ENCODE assay signal across 8 cellular contexts in genomic region chr1:7703321-7704213, GRCh38.
DNase-seq lines count a peak whose midpoint lies in the region; ATAC-seq and TF ChIP-seq lines count a peak whose summit lies in the region.

No MANE protein-coding gene starts in this region.

- DNase-seq in Daoy (ENCODE audit: low read depth) (peak; percentile 40), NCI-H2227 (lab: John Stamatoyannopoulos, UW; ENCODE audit: unreplicated experiment) (peak; percentile 84), cerebellar cortex (ENCODE audit: low spot score) (peak; percentile 35), nephron progenitor cell (peak; percentile 70), foreskin fibroblast (no peak), PC-3 (no peak)

- H3K4me1 Mint-ChIP-seq in nephron progenitor cell: peaks cover 13% of the 10 kb centered on the region

- H3K4me2 ChIP-seq in PC-3 (ENCODE audit: low read length): no peak overlapping the region

- H3K4me1 ChIP-seq in PC-3 (ENCODE audit: insufficient read depth, low read length): peaks cover 3% of the 10 kb centered on the region; the same call in 1 of the 2 replicates

- H3K9me2 ChIP-seq in PC-3 (replicated peaks; ENCODE audit: low read length): no peaks in the 10 kb centered on the region

- peaks cover 15% of the 10 kb centered on the region for H3K9me3 Mint-ChIP-seq in nephron progenitor cell

- ATAC-seq in HG02885 (IDR thresholded peaks at IDR 0.05; ENCODE audit: poor library complexity, unreplicated experiment) (no peak), PC-3 (no peak), GM18868 (IDR thresholded peaks at IDR 0.05; ENCODE audit: unreplicated experiment) (no peak)

- no peaks in the 10 kb centered on the region for H3F3A ChIP-seq in PC-3 (ENCODE audit: low read length, unreplicated experiment)

- no peaks in the 10 kb centered on the region for H3K36me3 ChIP-seq in PC-3 (ENCODE audit: low read depth, low read length)

- no peak for TF ChIP-seq CTCF in nephron progenitor cell (IDR thresholded peaks at IDR 0.05)
- TF ChIP-seq CTCF in foreskin fibroblast (IDR thresholded peaks at IDR 0.05; ENCODE audit: low read depth, low read length): no peak
- TF ChIP-seq CTCF in PC-3 (conservative IDR thresholded peaks at IDR 0.05; ENCODE audit: low read depth, low read length): no peak

- no peak overlapping the region for H3K9ac ChIP-seq in PC-3 (ENCODE audit: low read length)

- peaks cover 93% of the 10 kb centered on the region for H3K27me3 Mint-ChIP-seq in nephron progenitor cell (ENCODE audit: low read depth, poor library complexity)

- intact Hi-C loops in PC-3 (cut with micrococcal nuclease): no loop called here

- CTCF ChIA-PET in PC-3 (lab: Charles Lee): no interaction called here

- H3K27ac ChIP-seq in PC-3 (ENCODE audit: low read length): no peak overlapping the region

- H2AFZ ChIP-seq in PC-3 (ENCODE audit: low read length): no peak overlapping the region

- H4K20me1 ChIP-seq in PC-3 (ENCODE audit: low read length): no peaks in the 10 kb centered on the region

- H3K27ac Mint-ChIP-seq in nephron progenitor cell: no peak overlapping the region

- POLR2A ChIA-PET in PC-3 (lab: Charles Lee; ENCODE audit: unreplicated experiment): interaction anchor here (0.6 kb wide), 1 partner anchor 78 kb away, joined by 3 read pairs; no protein-coding TSS in a partner anchor

- peaks cover 7% of the 10 kb centered on the region for H3K36me3 Mint-ChIP-seq in nephron progenitor cell (ENCODE audit: low read depth)

- H3K9me3 ChIP-seq in PC-3 (ENCODE audit: low read length): no peaks in the 10 kb centered on the region

- H3K4me3 ChIP-seq in foreskin fibroblast (ENCODE audit: low read depth in 1 of 2, low read length in 2 of 2) (no peak overlapping the region), PC-3 (ENCODE audit: low read length) (no peak overlapping the region)

- H3K4me3 Mint-ChIP-seq in nephron progenitor cell: peak overlapping the region; percentile 78

- no TSS peak for BruUV-seq in PC-3 (replicated peaks; lab: Mats Ljungman, UMichigan)

- no peaks in the 10 kb centered on the region for H3K79me2 ChIP-seq in PC-3 (ENCODE audit: low read length)

- H3K27me3 ChIP-seq in PC-3 (ENCODE audit: low read length): peaks cover 62% of the 10 kb centered on the region

Comparison
In these comparisons a context has a peak if more than half of its experiments do, and no peak if none do; other contexts are left out.
1. DNase-seq: peak in Daoy (single experiment), NCI-H2227 (single experiment), cerebellar cortex (single experiment) and nephron progenitor cell (single experiment); none in foreskin fibroblast (0 of 2) and PC-3 (single experiment).